Comparison of ENCODE assay signal across 1 cellular context in genomic region chr1:101098907-101099306, GRCh38.
TF ChIP-seq lines count a peak whose summit lies in the region.

No MANE protein-coding gene starts in this region.

TF ChIP-seq in K562, 482 proteins besides CTCF, POLR2A, EP300 and RAD21:
- TF ChIP-seq HMBOX1 (IDR thresholded peaks at IDR 0.05) = peak; percentile 73; the same call in 1 of the 2 replicates
- no peak for TF ChIP-seq HDAC2 (IDR thresholded peaks at IDR 0.05)
- TF ChIP-seq FOXA3 (CRISPR knock-in tag; conservative IDR thresholded peaks at IDR 0.05 in 1 of 2, IDR thresholded peaks at IDR 0.05 in 1 of 2) = peak in 1 of 2 experiments; percentile 74; a peak in 2 of 4 replicates
TF ChIP-seq in K562: peak in this region for 2.
